ENCODE assay signal across 16 cellular contexts in genomic region chr13:95059306-95059705, GRCh38.
DNase-seq lines count a peak whose midpoint lies in the region; ATAC-seq and TF ChIP-seq lines count a peak whose summit lies in the region.
"Had no signal": no experiment of that assay in that cellular context is flagged by ENCODE, and none has a peak within 500 bp of the region (broad histone marks: within the 10 kb centered on the region; RNA-seq: fewer than 3 reads in every experiment).

No MANE protein-coding gene starts in this region.

- H3K4me1 Mint-ChIP-seq in GM23338 (peaks cover 13% of the 10 kb centered on the region), WTC11 (peaks cover 16% of the 10 kb centered on the region), mesothelial cell of epicardium (no peaks in the 10 kb centered on the region)

- H3K4me3 ChIP-seq in GM23338 (no peak overlapping the region), psoas muscle (no peak overlapping the region)
- H3K4me3 ChIP-seq: BLaER1 treated with 17β-estradiol and CSF1 and Interleukin-3, amounts not matched to agents 10 nM and 100 nM; GM12878 had no signal

- no peaks in the 10 kb centered on the region for H3K9me3 ChIP-seq in psoas muscle
- H3K9me3 ChIP-seq: BLaER1 treated with 17β-estradiol and CSF1 and Interleukin-3, amounts not matched to agents 10 nM and 100 nM had no signal

- H3K79me2 ChIP-seq in GM23338 (replicated peaks; ENCODE audit: insufficient read depth), result no peaks in the 10 kb centered on the region

- peaks cover 5% of the 10 kb centered on the region; the same call in 1 of the 2 replicates for H3K9me2 ChIP-seq in GM23338 (ENCODE audit: insufficient read depth)

- no peaks in the 10 kb centered on the region for H3K27me3 Mint-ChIP-seq in GM23338 (ENCODE audit: insufficient read depth, low read depth, poor library complexity)
- H3K27me3 Mint-ChIP-seq in WTC11 (ENCODE audit: low read depth), result no peaks in the 10 kb centered on the region
- H3K27me3 Mint-ChIP-seq in mesothelial cell of epicardium (ENCODE audit: low read depth), result no peaks in the 10 kb centered on the region
- H3K27me3 Mint-ChIP-seq: CD4-positive, CD25-positive, alpha-beta regulatory T cell had no signal

- peak; percentile 68 for DNase-seq in GM23338 (ENCODE audit: low spot score)
- peak; percentile 19 for DNase-seq in WTC11 (ENCODE audit: low spot score)
- peak; percentile 41 for DNase-seq in iPS-NIHi7 (ENCODE audit: extremely low spot score)
- DNase-seq in psoas muscle, result no peak
- no peak for DNase-seq in mesothelial cell of epicardium (ENCODE audit: low spot score in 2 of 2, unreplicated experiment in 2 of 2)
- no peak for DNase-seq in Right ventricle myocardium inferior (ENCODE audit: missing footprints)
- DNase-seq in activated effector memory CD4-positive, alpha-beta T cell treated with anti-CD3 and anti-CD28 coated beads, Interleukin-2, amount 50 U/mL, for 16 hours, result no peak
- DNase-seq: 8988T; AML-193; CD4-positive, CD25-positive, alpha-beta regulatory T cell; DMS53; GOT3; IMR-90 had no signal

- H3K4me3 Mint-ChIP-seq in GM23338 (no peak overlapping the region), WTC11 (no peak overlapping the region), mesothelial cell of epicardium (no peak overlapping the region)
- H3K4me3 Mint-ChIP-seq: CD4-positive, CD25-positive, alpha-beta regulatory T cell had no signal

- no peaks in the 10 kb centered on the region for H3F3A ChIP-seq in GM23338 (replicated peaks; ENCODE audit: low read depth)

- no peak overlapping the region for H2AFZ ChIP-seq in GM23338

- H3K4me1 ChIP-seq in GM23338 (ENCODE audit: insufficient read depth) (peaks cover 6% of the 10 kb centered on the region; the same call in 1 of the 2 replicates), psoas muscle (peaks cover 21% of the 10 kb centered on the region)
- H3K4me1 ChIP-seq: BLaER1 treated with 17β-estradiol and CSF1 and Interleukin-3, amounts not matched to agents 10 nM and 100 nM had no signal

- ATAC-seq in GM23338 (peak; percentile 97), WTC11 (peak; percentile 85), psoas muscle (no peak), Right ventricle myocardium inferior (no peak)
- ATAC-seq: GM12878, HCT116 had no signal

- POLR2A ChIA-PET in WTC11 (lab: Charles Lee), result no interaction called here

- no peaks in the 10 kb centered on the region for H4K20me1 ChIP-seq in GM23338 (replicated peaks; ENCODE audit: insufficient read depth)
- H4K20me1 ChIP-seq: BLaER1 treated with 17β-estradiol and CSF1 and Interleukin-3, amounts not matched to agents 10 nM and 100 nM had no signal

- no peak overlapping the region for H3K4me2 ChIP-seq in GM23338
- H3K4me2 ChIP-seq: BLaER1 treated with 17β-estradiol and CSF1 and Interleukin-3, amounts not matched to agents 10 nM and 100 nM had no signal

- no peaks in the 10 kb centered on the region for H3K36me3 ChIP-seq in GM23338 (ENCODE audit: insufficient read depth)
- H3K36me3 ChIP-seq in psoas muscle (ENCODE audit: insufficient read depth in 1 of 2, low read depth in 1 of 2), result peaks cover 0 to 3% of the 10 kb centered on the region in 2 donors

- no peaks in the 10 kb centered on the region for H3K36me3 Mint-ChIP-seq in GM23338 (ENCODE audit: low read depth)
- no peaks in the 10 kb centered on the region for H3K36me3 Mint-ChIP-seq in WTC11
- H3K36me3 Mint-ChIP-seq in mesothelial cell of epicardium, result peaks cover 2% of the 10 kb centered on the region

- H3K27ac ChIP-seq in GM23338 (ENCODE audit: low read depth) (peak overlapping the region; percentile 5; the same call in 1 of the 2 replicates), psoas muscle (peak overlapping the region; percentile 69)
- H3K27ac ChIP-seq: BLaER1 treated with 17β-estradiol and CSF1 and Interleukin-3, amounts not matched to agents 10 nM and 100 nM had no signal

- H3K9me3 Mint-ChIP-seq in GM23338 (no peaks in the 10 kb centered on the region), WTC11 (no peaks in the 10 kb centered on the region), mesothelial cell of epicardium (no peaks in the 10 kb centered on the region)
- H3K9me3 Mint-ChIP-seq: CD4-positive, CD25-positive, alpha-beta regulatory T cell had no signal

- intact Hi-C loops in psoas muscle (cut with DNase I) (no loop called here), Right ventricle myocardium inferior (cut with DNase I) (no loop called here)

- CTCF ChIA-PET in WTC11 (lab: Charles Lee), result interaction anchor here (0.6 kb wide), 1 partner anchor 234 kb away, joined by 4 read pairs; no protein-coding TSS in a partner anchor

- TF ChIP-seq CTCF in GM23338 (conservative IDR thresholded peaks at IDR 0.05; ENCODE audit: low read depth in 2 of 2), result no peak
- TF ChIP-seq CTCF in WTC11 (IDR thresholded peaks at IDR 0.05), result no peak
- TF ChIP-seq CTCF in psoas muscle (IDR thresholded peaks at IDR 0.05), result no peak
- no peak for TF ChIP-seq CTCF in mesothelial cell of epicardium (IDR thresholded peaks at IDR 0.05; ENCODE audit: unreplicated experiment)

- H3K27me3 ChIP-seq in GM23338 (ENCODE audit: insufficient read depth), result no peaks in the 10 kb centered on the region
- H3K27me3 ChIP-seq in psoas muscle (ENCODE audit: insufficient read depth in 3 of 3, low read length in 2 of 3), result no peaks in the 10 kb centered on the region
- H3K27me3 ChIP-seq: BLaER1 treated with 17β-estradiol and CSF1 and Interleukin-3, amounts not matched to agents 10 nM and 100 nM had no signal

- H3K27ac Mint-ChIP-seq in GM23338, result peak overlapping the region; percentile 6; the same call in 1 of the 2 replicates
- H3K27ac Mint-ChIP-seq in WTC11, result peak overlapping the region; percentile 71
- H3K27ac Mint-ChIP-seq in mesothelial cell of epicardium, result no peak overlapping the region
- H3K27ac Mint-ChIP-seq: CD4-positive, CD25-positive, alpha-beta regulatory T cell had no signal

- WGBS in psoas muscle, 3 donors, result 59 to 73% (median 69%) methylated on average over 8 of the region's 8 CpGs

TF ChIP-seq in GM23338, 12 proteins besides CTCF, POLR2A, EP300 and RAD21 (continues in another document):
- TF ChIP-seq STAT1 (IDR thresholded peaks at IDR 0.05; ENCODE audit: unreplicated experiment), result no peak
- no peak for TF ChIP-seq ETS1 (IDR thresholded peaks at IDR 0.05)

TF ChIP-seq in WTC11, 78 proteins besides CTCF, POLR2A, EP300 and RAD21:
- TF ChIP-seq CREB1 (CRISPR knock-in tag; IDR thresholded peaks at IDR 0.05) (no peak), MXD4 (CRISPR knock-in tag; IDR thresholded peaks at IDR 0.05; ENCODE audit: borderline replicate concordance) (no peak), TEAD4 (CRISPR knock-in tag; IDR thresholded peaks at IDR 0.05) (no peak), ZNF281 (CRISPR knock-in tag; IDR thresholded peaks at IDR 0.05) (no peak), EMX1 (CRISPR knock-in tag; IDR thresholded peaks at IDR 0.05) (no peak), MLX (CRISPR knock-in tag; IDR thresholded peaks at IDR 0.05) (no peak), JUN (CRISPR knock-in tag; IDR thresholded peaks at IDR 0.05) (no peak), FOXK1 (CRISPR knock-in tag; IDR thresholded peaks at IDR 0.05) (no peak), SP1 (CRISPR knock-in tag; conservative IDR thresholded peaks at IDR 0.05) (no peak), KAT7 (CRISPR knock-in tag; IDR thresholded peaks at IDR 0.05; ENCODE audit: borderline replicate concordance) (no peak)

Comparison
In these comparisons a context has a peak if more than half of its experiments do, and no peak if none do; other contexts are left out.
1. ATAC-seq: peak in GM23338 (single experiment) and WTC11 (single experiment); none in psoas muscle (0 of 4) and Right ventricle myocardium inferior (single experiment).
2. DNase-seq: peak in GM23338 (single experiment), WTC11 (single experiment) and iPS-NIHi7 (single experiment); none in psoas muscle (0 of 2), mesothelial cell of epicardium (0 of 2), Right ventricle myocardium inferior (single experiment) and activated effector memory CD4-positive, alpha-beta T cell treated with anti-CD3 and anti-CD28 coated beads, Interleukin-2, amount 50 U/mL, for 16 hours (single experiment).